In genomic region chr12:42370013-42370412, GRCh38 we compare ENCODE assay signal across 1 cellular context.
TF ChIP-seq lines count a peak whose summit lies in the region.

No MANE protein-coding gene starts in this region.

TF ChIP-seq in H1, 55 proteins besides CTCF, POLR2A, EP300 and RAD21:
- TF ChIP-seq JUND (IDR thresholded peaks at IDR 0.05; ENCODE audit: low read length) (peak; percentile 61; the same call in 1 of the 2 replicates), RNF2 (IDR thresholded peaks at IDR 0.05; ENCODE audit: borderline replicate concordance, low read depth, low read length, missing control alignments, poor library complexity, severe bottlenecking) (no peak), MAFK (IDR thresholded peaks at IDR 0.05; ENCODE audit: low read depth, low read length) (peak; percentile 47; the same call in 1 of the 2 replicates), BACH1 (IDR thresholded peaks at IDR 0.05; ENCODE audit: low read length) (peak; percentile 72; the same call in 1 of the 2 replicates)
